1 cellular context compared by ENCODE assay signal in genomic region chr6:162099685-162100084, GRCh38.
TF ChIP-seq lines count a peak whose summit lies in the region.

No MANE protein-coding gene starts in this region.

TF ChIP-seq in HEK293, 187 proteins besides CTCF, POLR2A, EP300 and RAD21 (continued from another document):
- no peak for TF ChIP-seq OVOL3 (tag by site-specific recombination; IDR thresholded peaks at IDR 0.05)
- TF ChIP-seq HOXC10 (CRISPR knock-in tag; IDR thresholded peaks at IDR 0.05), result no peak
